In the genomic region with DNA sequence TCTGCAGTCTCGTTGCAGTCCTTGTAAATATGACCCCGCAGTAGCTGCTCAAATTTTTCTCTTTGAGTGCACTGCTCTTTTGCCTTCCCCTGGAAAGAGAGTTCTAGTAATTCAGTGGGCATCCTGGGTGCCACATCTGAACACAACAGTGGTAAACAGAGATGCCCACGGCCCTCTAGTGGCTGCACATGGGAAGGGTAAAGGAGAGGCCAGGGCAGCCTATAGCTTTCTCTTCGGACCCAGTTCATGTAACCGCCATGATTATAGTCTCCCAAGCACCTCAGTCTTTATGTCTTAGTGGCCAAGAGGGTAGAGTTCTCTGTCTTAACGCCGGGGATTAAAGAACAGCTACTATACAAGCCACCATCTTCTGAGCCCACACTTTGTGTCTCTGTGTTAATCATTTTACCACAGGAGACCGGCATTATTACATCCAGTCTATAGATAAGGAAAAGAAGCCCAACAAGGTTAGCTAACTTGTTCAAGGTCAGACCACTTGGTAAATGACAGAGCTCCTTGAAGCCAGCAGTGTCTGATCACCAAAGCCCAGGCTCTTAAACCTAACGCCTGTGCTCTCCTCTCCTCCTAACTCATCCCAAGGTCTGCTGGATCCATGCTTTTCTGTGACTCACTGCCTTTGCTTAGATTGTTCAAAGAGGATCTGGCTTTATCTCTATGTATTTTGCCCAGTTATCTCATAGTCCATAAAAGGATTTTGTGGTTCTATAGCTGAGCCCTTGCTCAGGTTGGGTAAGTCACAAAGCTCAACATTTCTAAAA, we compare ENCODE assay signal across 8 cellular contexts.
A peak's percentile ranks its signal among the peaks of the same experiment; 100 is the strongest.
DNase-seq lines count a peak whose midpoint lies in the region; ATAC-seq and TF ChIP-seq lines count a peak whose summit lies in the region.

No MANE protein-coding gene starts in this region.

- H3K4me1 ChIP-seq in BE2C = no peaks in the 10 kb centered on the region

- DNase-seq in BE2C = peak; percentile 37
- peak; percentile 78 for DNase-seq in NCI-H82 (lab: John Stamatoyannopoulos, UW)
- peak; percentile 69 for DNase-seq in activated effector memory CD4-positive, alpha-beta T cell treated with anti-CD3 and anti-CD28 coated beads, Interleukin-2, amount 50 U/mL, for 16 hours
- DNase-seq in hepatic stellate cell (ENCODE audit: low spot score) = peak; percentile 16
- DNase-seq in stimulated activated CD4-positive, alpha-beta T cell treated with anti-CD3 and anti-CD28 coated beads, TNF-alpha, amount 100 ng/mL, for 1 hour (ENCODE audit: low read depth in 3 of 3, low spot score in 1 of 3) = peak in 2 of 3 donors; percentile 2 to 21
- no peak for DNase-seq in activated gamma-delta T cell treated with Interleukin-2 at 50 U/mL for 16 hours

- TF ChIP-seq CTCF in BE2C (IDR thresholded peaks at IDR 0.05; ENCODE audit: low read depth, low read length) = peak; percentile 81

- ATAC-seq in GM19023 (IDR thresholded peaks at IDR 0.05; ENCODE audit: unreplicated experiment) (peak; percentile 84), HG03280 (IDR thresholded peaks at IDR 0.05; ENCODE audit: unreplicated experiment) (peak; percentile 84)

- no peaks in the 10 kb centered on the region for H3K36me3 ChIP-seq in BE2C

- no peaks in the 10 kb centered on the region for H3K9me3 ChIP-seq in BE2C

- peaks cover 11% of the 10 kb centered on the region for H3K27me3 ChIP-seq in BE2C

- H3K4me3 ChIP-seq in BE2C (ENCODE audit: low read depth, low read length) = no peak overlapping the region
